In the genomic region with DNA sequence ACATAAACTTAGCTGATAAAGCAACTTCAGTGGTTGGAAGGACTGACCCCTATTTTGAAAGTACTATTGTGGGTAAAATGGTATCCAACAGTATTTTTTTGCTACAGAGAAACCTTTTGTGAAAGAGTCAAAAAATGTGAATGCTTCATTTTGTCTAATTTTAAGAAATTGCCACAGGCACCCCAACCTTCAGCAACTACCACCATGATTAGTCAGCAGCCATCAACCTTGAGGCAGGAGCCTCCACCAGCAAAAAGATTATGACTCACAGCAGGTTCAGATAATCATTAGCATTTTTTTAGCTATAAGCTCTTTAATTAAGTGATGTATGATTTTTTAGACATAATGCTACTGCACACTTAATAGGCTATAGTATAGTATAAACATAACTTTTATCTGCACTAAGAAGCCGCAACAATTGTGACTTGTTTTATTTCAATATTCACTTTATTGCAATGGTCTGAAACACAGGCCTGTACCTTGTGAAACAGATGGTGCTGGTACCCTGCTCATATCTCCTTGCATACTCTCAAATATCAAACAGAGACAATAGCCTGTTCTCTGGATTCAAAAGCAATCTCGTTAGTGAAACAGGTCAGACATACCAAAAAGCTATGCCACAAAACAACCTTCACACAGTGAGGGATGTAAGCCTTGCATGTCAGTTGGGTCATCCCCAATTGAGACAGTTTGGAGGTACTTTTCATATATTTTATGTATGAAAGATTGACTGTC, we compare ENCODE assay signal across 27 cellular contexts.
"Had no signal": no experiment of that assay in that cellular context is flagged by ENCODE, and none has a peak within 500 bp of the region (broad histone marks: within the 10 kb centered on the region; RNA-seq: fewer than 3 reads in every experiment).

No MANE protein-coding gene starts in this region.

- H3K36me3 Mint-ChIP-seq: activated naive CD8-positive, alpha-beta T cell; naive B cell; type B pancreatic cell had no signal

- ATAC-seq: activated CD4-positive, CD25-positive, alpha-beta regulatory T cell treated with anti-CD3 and anti-CD28 coated beads, Interleukin-2, amount 50 U/mL, for 24 hours; sciatic nerve had no signal

- H3K9me3 Mint-ChIP-seq: dendritic cell treated with granulocyte-macrophage colony-stimulating factor and Interleukin-4, amounts not matched to agents 40 ng/mL and 50 ng/mL, for 4 days; endodermal cell; naive B cell; nephron progenitor cell; stimulated activated naive CD8-positive, alpha-beta T cell treated with anti-CD3 and anti-CD28 coated beads, Interleukin-15, Interleukin-2, amounts not matched to agents 100 ng/mL and 50 ng/mL, for 24 hours; type B pancreatic cell had no signal

- DNase-seq: activated CD4-positive, alpha-beta T cell treated with anti-CD3 and anti-CD28 coated beads for 48 hours; activated CD4-positive, alpha-beta T cell treated with anti-CD3 and anti-CD28 coated beads, Interleukin-2, amount 50 U/mL, for 48 hours; activated CD8-positive, alpha-beta memory T cell treated with anti-CD3 and anti-CD28 coated beads for 24 hours; activated effector memory CD4-positive, alpha-beta T cell treated with Interleukin-2 at 50 U/mL for 16 hours; activated naive CD4-positive, alpha-beta T cell treated with Interleukin-2 at 50 U/mL for 16 hours; aorta; central memory CD4-positive, alpha-beta T cell; endodermal cell; foreskin melanocyte; left ventricle myocardium inferior; naive B cell; nephron progenitor cell; stimulated activated CD4-positive, alpha-beta T cell treated with anti-CD3 and anti-CD28 coated beads, Interleukin-12 subunit alpha, Interleukin-12 subunit beta, amount 100 ng/mL, for 4 hours; stimulated activated CD4-positive, alpha-beta T cell treated with anti-CD3 and anti-CD28 coated beads, Interleukin-4, amount 100 ng/mL, for 1 hour; T1000; uterus; WERI-Rb-1 had no signal

- H3K27me3 Mint-ChIP-seq: dendritic cell treated with granulocyte-macrophage colony-stimulating factor and Interleukin-4, amounts not matched to agents 40 ng/mL and 50 ng/mL, for 4 days; naive B cell; stimulated activated naive CD8-positive, alpha-beta T cell treated with anti-CD3 and anti-CD28 coated beads, Interleukin-15, Interleukin-2, amounts not matched to agents 100 ng/mL and 50 ng/mL, for 24 hours; type B pancreatic cell had no signal

- H3K4me3 ChIP-seq: esophagus muscularis mucosa, left ventricle myocardium inferior, lung, skin epidermis, thoracic aorta, uterus had no signal

- H3K4me1 Mint-ChIP-seq: endodermal cell, naive B cell had no signal

- H3K4me3 Mint-ChIP-seq: activated naive CD8-positive, alpha-beta T cell; dendritic cell treated with granulocyte-macrophage colony-stimulating factor and Interleukin-4, amounts not matched to agents 40 ng/mL and 50 ng/mL, for 4 days; endodermal cell; naive B cell; nephron progenitor cell; stimulated activated naive CD8-positive, alpha-beta T cell treated with anti-CD3 and anti-CD28 coated beads, Interleukin-15, Interleukin-2, amounts not matched to agents 100 ng/mL and 50 ng/mL, for 24 hours; type B pancreatic cell had no signal

- H3K27ac Mint-ChIP-seq: activated naive CD8-positive, alpha-beta T cell; dendritic cell treated with granulocyte-macrophage colony-stimulating factor and Interleukin-4, amounts not matched to agents 40 ng/mL and 50 ng/mL, for 4 days; endodermal cell; naive B cell; nephron progenitor cell; stimulated activated naive CD8-positive, alpha-beta T cell treated with anti-CD3 and anti-CD28 coated beads, Interleukin-15, Interleukin-2, amounts not matched to agents 100 ng/mL and 50 ng/mL, for 24 hours; type B pancreatic cell had no signal
